Comparison of ENCODE assay signal across 34 cellular contexts in the genomic region with DNA sequence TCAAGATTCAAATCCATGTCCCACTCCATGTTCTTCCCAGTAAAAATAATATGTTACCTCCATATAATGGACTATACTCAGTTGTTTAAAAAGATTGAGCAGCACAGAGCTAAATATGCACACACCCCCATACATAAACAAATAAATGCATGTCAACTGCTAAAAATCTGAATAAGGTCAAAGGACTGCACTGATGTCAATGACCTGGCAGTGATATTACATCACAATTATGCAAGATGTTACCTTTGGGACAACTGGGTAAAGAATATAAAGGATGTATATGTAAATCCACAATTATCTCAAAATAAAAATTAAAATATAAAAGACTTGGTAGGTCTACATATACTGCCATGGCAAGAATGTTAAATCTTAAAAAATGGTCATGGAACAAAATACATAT.
"Had no signal": no experiment of that assay in that cellular context is flagged by ENCODE, and none has a peak within 500 bp of the region (broad histone marks: within the 10 kb centered on the region; RNA-seq: fewer than 3 reads in every experiment).

No MANE protein-coding gene starts in this region.

- DNase-seq: Karpas-422, Kasumi-1, MG63, MM.1S, MV-4-11, NCI-H1048, NCI-H1092, NCI-H1092 treated with DMSO at 0.1 percent for 48 hours, NCI-H1105, NCI-H1105 treated with DMSO at 0.1 percent for 48 hours, NCI-H1417, NCI-H1417 treated with DMSO at 0.1 percent for 48 hours, NCI-H1436, NCI-H1436 treated with DMSO at 0.1 percent for 48 hours, NCI-H146, NCI-H1694, NCI-H1694 treated with DMSO at 0.1 percent for 48 hours, NCI-H187, NCI-H187 treated with DMSO at 0.1 percent for 48 hours, NCI-H1930, NCI-H2029, NCI-H2029 treated with DMSO at 0.1 percent for 48 hours, NCI-H2081, NCI-H2081 treated with DMSO at 0.1 percent for 48 hours, NCI-H2107, NCI-H2171, NCI-H2171 treated with DMSO at 0.1 percent for 48 hours, NCI-H2227 treated with DMSO at 0.1 percent for 48 hours, NCI-H226, NCI-H345, NCI-H446, NCI-H446 treated with DMSO at 0.1 percent for 48 hours, NCI-H510A, NCI-H510A treated with DMSO at 0.1 percent for 48 hours had no signal

- H3K9me3 ChIP-seq: MG63 had no signal

- H3K27me3 ChIP-seq: MG63 had no signal

- H3K4me3 ChIP-seq: MG63 had no signal
